10 cellular contexts compared by ENCODE assay signal in genomic region chr2:174561283-174562275, GRCh38. TPM values are rescaled to one million over a fixed set of nuclear protein-coding genes. Genes with fewer than 3 reads are reported as not detected.
A peak's percentile ranks its signal among the peaks of the same experiment; 100 is the strongest.
DNase-seq lines count a peak whose midpoint lies in the region; ATAC-seq, FAIRE-seq and TF ChIP-seq lines count a peak whose summit lies in the region.
"Had no signal": no experiment of that assay in that cellular context is flagged by ENCODE, and none has a peak within 500 bp of the region (broad histone marks: within the 10 kb centered on the region; RNA-seq: fewer than 3 reads in every experiment).

No MANE protein-coding gene starts in this region.

- no peaks in the 10 kb centered on the region for H3F3A ChIP-seq in GM23338 (replicated peaks; ENCODE audit: low read depth)

- H3K27ac Mint-ChIP-seq in GM23338, result peak overlapping the region; percentile 17; the same call in 1 of the 2 replicates

- H2AFZ ChIP-seq in GM23338, result peak overlapping the region; percentile 69

- no peak overlapping the region for H3K4me2 ChIP-seq in GM23338

- no peaks in the 10 kb centered on the region for H3K9me3 Mint-ChIP-seq in GM23338

- no peaks in the 10 kb centered on the region for H3K27me3 Mint-ChIP-seq in GM23338 (ENCODE audit: insufficient read depth, low read depth, poor library complexity)

- DNase-seq in GM23338 (ENCODE audit: low spot score), result no peak
- peak in 52 of 56 donors; percentile 13 to 91 (median 76) for DNase-seq in amygdala (lab: John Stamatoyannopoulos, UW)
- peak; percentile 83 for DNase-seq in left ventricle myocardium inferior
- peak; percentile 85 for DNase-seq in sciatic nerve (ENCODE audit: low spot score)
- no peak for DNase-seq in kidney
- DNase-seq in brain microvascular endothelial cell, result no peak
- DNase-seq in LoVo (ENCODE audit: low spot score), result no peak
- DNase-seq: stimulated activated naive CD4-positive, alpha-beta T cell treated with Interleukin-2 at 50 U/mL for 16 hours had no signal

- H3K4me3 Mint-ChIP-seq in GM23338, result no peak overlapping the region

- no peaks in the 10 kb centered on the region for H3K36me3 ChIP-seq in GM23338 (ENCODE audit: insufficient read depth)
- H3K36me3 ChIP-seq in left ventricle myocardium inferior, result peaks cover 31% of the 10 kb centered on the region
- peaks cover 0 to 5% of the 10 kb centered on the region in 2 donors for H3K36me3 ChIP-seq in kidney (ENCODE audit: control insufficient read depth in 1 of 2, insufficient read depth in 2 of 2, low read length in 2 of 2)
- no peaks in the 10 kb centered on the region for H3K36me3 ChIP-seq in brain microvascular endothelial cell (replicated peaks)

- no peaks in the 10 kb centered on the region for H4K20me1 ChIP-seq in GM23338 (replicated peaks; ENCODE audit: insufficient read depth)

- H3K9ac ChIP-seq in kidney (ENCODE audit: low read length in 2 of 2), result no peak overlapping the region

- no peaks in the 10 kb centered on the region for H3K9me3 ChIP-seq in left ventricle myocardium inferior (replicated peaks)
- no peaks in the 10 kb centered on the region for H3K9me3 ChIP-seq in kidney (ENCODE audit: control insufficient read depth in 1 of 2, low read length in 2 of 2)

- H3K36me3 Mint-ChIP-seq in GM23338 (ENCODE audit: low read depth), result no peaks in the 10 kb centered on the region

- H3K79me2 ChIP-seq in GM23338 (replicated peaks; ENCODE audit: insufficient read depth), result no peaks in the 10 kb centered on the region

- H3K4me1 ChIP-seq in GM23338 (ENCODE audit: insufficient read depth), result no peaks in the 10 kb centered on the region
- peaks cover 28% of the 10 kb centered on the region for H3K4me1 ChIP-seq in left ventricle myocardium inferior
- peaks cover 0 to 3% of the 10 kb centered on the region in 2 donors for H3K4me1 ChIP-seq in kidney (ENCODE audit: control insufficient read depth in 1 of 2, insufficient read depth in 1 of 2, low read depth in 1 of 2, low read length in 2 of 2)

- no peaks in the 10 kb centered on the region for H3K9me2 ChIP-seq in GM23338 (ENCODE audit: insufficient read depth)

- H3K27ac ChIP-seq in GM23338 (ENCODE audit: low read depth), result no peak overlapping the region; the same call in 1 of the 2 replicates
- peak overlapping the region; percentile 82 for H3K27ac ChIP-seq in left ventricle myocardium inferior (replicated peaks)
- H3K27ac ChIP-seq in kidney (ENCODE audit: low read depth in 2 of 2, low read length in 2 of 2), result no peak overlapping the region
- H3K27ac ChIP-seq in brain microvascular endothelial cell, result no peak overlapping the region

- no peak for FAIRE-seq in kidney (lab: Jason Lieb, UNC)
- FAIRE-seq: K562 had no signal

- H3K27me3 ChIP-seq in GM23338 (ENCODE audit: insufficient read depth) (no peaks in the 10 kb centered on the region), left ventricle myocardium inferior (ENCODE audit: low read depth) (no peaks in the 10 kb centered on the region), brain microvascular endothelial cell (replicated peaks) (no peaks in the 10 kb centered on the region)

- in situ Hi-C loops in brain microvascular endothelial cell (cut with HindIII; ENCODE audit: low pct_ligation_motif_present, low sequenced_read_pairs), result no loop called here

- ATAC-seq in GM23338, result peak; percentile 64
- peak; percentile 98 for ATAC-seq in sciatic nerve
- ATAC-seq in HG03521 (IDR thresholded peaks at IDR 0.05; ENCODE audit: unreplicated experiment), result no peak
- ATAC-seq: K562 had no signal

- H3K4me1 Mint-ChIP-seq in GM23338, result peaks cover 5% of the 10 kb centered on the region; the same call in 2 of the 3 replicates

- H3K4me3 ChIP-seq in GM23338, result no peak overlapping the region
- H3K4me3 ChIP-seq in left ventricle myocardium inferior, result peak overlapping the region; percentile 43
- no peak overlapping the region for H3K4me3 ChIP-seq in kidney (ENCODE audit: low read length in 2 of 2)
- no peak overlapping the region for H3K4me3 ChIP-seq in brain microvascular endothelial cell (ENCODE audit: low read depth, low read length)
- H3K4me3 ChIP-seq: K562 had no signal

- TF ChIP-seq CTCF in GM23338 (conservative IDR thresholded peaks at IDR 0.05; ENCODE audit: low read depth in 2 of 2) (no peak), left ventricle myocardium inferior (IDR thresholded peaks at IDR 0.05; ENCODE audit: borderline replicate concordance) (no peak), kidney (IDR thresholded peaks at IDR 0.05; ENCODE audit: borderline replicate concordance, extremely low read depth, insufficient read depth) (no peak), brain microvascular endothelial cell (IDR thresholded peaks at IDR 0.05; ENCODE audit: low read depth, low read length, missing control alignments) (no peak)

- intact Hi-C loops in left ventricle myocardium inferior (cut with micrococcal nuclease), result no loop called here
- intact Hi-C loops in sciatic nerve (cut with DNase I), result no loop called here
- intact Hi-C loops in kidney (cut with DNase I), result no loop called here

TF ChIP-seq in GM23338, 12 proteins besides CTCF, POLR2A, EP300 and RAD21 (continues in another document):
- TF ChIP-seq ZNF462 (CRISPR knock-in tag; IDR thresholded peaks at IDR 0.05) (no peak), POLR2AphosphoS5 (IDR thresholded peaks at IDR 0.05; ENCODE audit: low read depth) (no peak), ZNF331 (CRISPR knock-in tag; IDR thresholded peaks at IDR 0.05; ENCODE audit: low read depth) (no peak)

RNA-seq across cellular contexts. Expression of gene WIPF1, which starts 36.0 kb away (rescaled TPM):
- 3.8 and 6.0 TPM in 2 replicates for total RNA-seq in GM23338 (2014; rRNA removed; shearing (Covaris generic))
- polyA plus RNA-seq in GM23338 (2016; fragmentation: Nextera tagmentation; extraction: Ambion mirVana) (3.0 and 4.8 TPM in 2 replicates), kidney (ENCODE audit: insufficient read depth, low read depth, low replicate concordance) (11.7 TPM)
- total RNA-seq in left ventricle myocardium inferior (15.0 TPM), sciatic nerve (107 TPM), kidney (55.0 TPM)

Comparison
In these comparisons a context has a peak if more than half of its experiments do, and no peak if none do; other contexts are left out.
1. DNase-seq: peak in amygdala (52 of 56), left ventricle myocardium inferior (single experiment) and sciatic nerve (single experiment); none in GM23338 (single experiment), kidney (single experiment), brain microvascular endothelial cell (single experiment) and LoVo (single experiment).